In genomic region chr5:107601076-107601475, GRCh38 we compare ENCODE assay signal across 18 cellular contexts.
"Had no signal": no experiment of that assay in that cellular context is flagged by ENCODE, and none has a peak within 500 bp of the region (broad histone marks: within the 10 kb centered on the region; RNA-seq: fewer than 3 reads in every experiment).

No MANE protein-coding gene starts in this region.

- DNase-seq: activated CD4-positive, alpha-beta T cell treated with anti-CD3 and anti-CD28 coated beads, Interleukin-2, amount 10 ng/mL, durations not matched to agents 7 days and 5 days; activated CD4-positive, CD25-positive, alpha-beta regulatory T cell; activated naive CD4-positive, alpha-beta T cell treated with anti-CD3 and anti-CD28 coated beads, Interleukin-2, amount 50 U/mL, for 16 hours; activated T-cell treated with anti-CD3 and anti-CD28 coated beads for 4 hours; adrenal gland; effector memory CD4-positive, alpha-beta T cell; hypothalamus; kidney glomerular epithelial cell; psoas muscle; stimulated activated CD4-positive, alpha-beta T cell treated with anti-CD3 and anti-CD28 coated beads, Interleukin-4, amount 100 ng/mL, for 24 hours; stimulated activated naive CD8-positive, alpha-beta T cell treated with anti-CD3 and anti-CD28 coated beads, Interleukin-15, amount 100 ng/mL, for 72 hours; testis had no signal

- H3K36me3 ChIP-seq: adrenal gland had no signal

- H3K4me3 Mint-ChIP-seq: activated CD4-positive, alpha-beta T cell treated with anti-CD3 and anti-CD28 coated beads, Interleukin-2, amount 10 ng/mL, durations not matched to agents 7 days and 5 days; activated T-helper 17 cell treated with anti-CD3 and anti-CD28 coated beads, Interleukin-2, amount 50 U/mL, for 72 hours; central memory CD8-positive, alpha-beta T cell; memory B cell; nephron; stimulated activated naive CD8-positive, alpha-beta T cell treated with anti-CD3 and anti-CD28 coated beads, Interleukin-15, amount 100 ng/mL, for 72 hours; T-helper 1 cell treated with Interleukin-12 subunit alpha and Interleukin-12 subunit beta and Interleukin-4 antibody, amounts not matched to agents 30 μg/mL and 1 μg/mL, for 36 hours had no signal

- H3K27me3 ChIP-seq: adrenal gland, testis had no signal

- H3K27ac Mint-ChIP-seq: activated CD4-positive, alpha-beta T cell treated with anti-CD3 and anti-CD28 coated beads, Interleukin-2, amount 10 ng/mL, durations not matched to agents 7 days and 5 days; activated T-helper 17 cell treated with anti-CD3 and anti-CD28 coated beads, Interleukin-2, amount 50 U/mL, for 72 hours; memory B cell; nephron; stimulated activated naive CD8-positive, alpha-beta T cell treated with anti-CD3 and anti-CD28 coated beads, Interleukin-15, amount 100 ng/mL, for 72 hours; T-helper 1 cell treated with Interleukin-12 subunit alpha and Interleukin-12 subunit beta and Interleukin-4 antibody, amounts not matched to agents 30 μg/mL and 1 μg/mL, for 36 hours had no signal

- H3K36me3 Mint-ChIP-seq: memory B cell had no signal

- H3K4me1 Mint-ChIP-seq: activated CD4-positive, alpha-beta T cell treated with anti-CD3 and anti-CD28 coated beads, Interleukin-2, amount 10 ng/mL, durations not matched to agents 7 days and 5 days; activated T-helper 17 cell treated with anti-CD3 and anti-CD28 coated beads, Interleukin-2, amount 50 U/mL, for 72 hours; memory B cell; stimulated activated naive CD8-positive, alpha-beta T cell treated with anti-CD3 and anti-CD28 coated beads, Interleukin-15, amount 100 ng/mL, for 72 hours had no signal

- ATAC-seq: activated T-helper 17 cell treated with anti-CD3 and anti-CD28 coated beads, Interleukin-2, amount 50 U/mL, for 72 hours; stimulated activated naive CD8-positive, alpha-beta T cell treated with anti-CD3 and anti-CD28 coated beads, Interleukin-15, amount 100 ng/mL, for 72 hours had no signal

- H3K4me3 ChIP-seq: adrenal gland, psoas muscle, testis had no signal

- H3K4me1 ChIP-seq: adrenal gland, psoas muscle, testis had no signal

- H3K27ac ChIP-seq: adrenal gland, epithelial cell of prostate, psoas muscle, testis had no signal

- H3K9me3 ChIP-seq: adrenal gland, psoas muscle, testis had no signal

- H3K9me3 Mint-ChIP-seq: activated CD4-positive, alpha-beta T cell treated with anti-CD3 and anti-CD28 coated beads, Interleukin-2, amount 10 ng/mL, durations not matched to agents 7 days and 5 days; activated T-helper 17 cell treated with anti-CD3 and anti-CD28 coated beads, Interleukin-2, amount 50 U/mL, for 72 hours; central memory CD8-positive, alpha-beta T cell; nephron; stimulated activated naive CD8-positive, alpha-beta T cell treated with anti-CD3 and anti-CD28 coated beads, Interleukin-15, amount 100 ng/mL, for 72 hours; T-helper 1 cell treated with Interleukin-12 subunit alpha and Interleukin-12 subunit beta and Interleukin-4 antibody, amounts not matched to agents 30 μg/mL and 1 μg/mL, for 36 hours had no signal
